ENCODE assay signal across 8 cellular contexts in the genomic region with DNA sequence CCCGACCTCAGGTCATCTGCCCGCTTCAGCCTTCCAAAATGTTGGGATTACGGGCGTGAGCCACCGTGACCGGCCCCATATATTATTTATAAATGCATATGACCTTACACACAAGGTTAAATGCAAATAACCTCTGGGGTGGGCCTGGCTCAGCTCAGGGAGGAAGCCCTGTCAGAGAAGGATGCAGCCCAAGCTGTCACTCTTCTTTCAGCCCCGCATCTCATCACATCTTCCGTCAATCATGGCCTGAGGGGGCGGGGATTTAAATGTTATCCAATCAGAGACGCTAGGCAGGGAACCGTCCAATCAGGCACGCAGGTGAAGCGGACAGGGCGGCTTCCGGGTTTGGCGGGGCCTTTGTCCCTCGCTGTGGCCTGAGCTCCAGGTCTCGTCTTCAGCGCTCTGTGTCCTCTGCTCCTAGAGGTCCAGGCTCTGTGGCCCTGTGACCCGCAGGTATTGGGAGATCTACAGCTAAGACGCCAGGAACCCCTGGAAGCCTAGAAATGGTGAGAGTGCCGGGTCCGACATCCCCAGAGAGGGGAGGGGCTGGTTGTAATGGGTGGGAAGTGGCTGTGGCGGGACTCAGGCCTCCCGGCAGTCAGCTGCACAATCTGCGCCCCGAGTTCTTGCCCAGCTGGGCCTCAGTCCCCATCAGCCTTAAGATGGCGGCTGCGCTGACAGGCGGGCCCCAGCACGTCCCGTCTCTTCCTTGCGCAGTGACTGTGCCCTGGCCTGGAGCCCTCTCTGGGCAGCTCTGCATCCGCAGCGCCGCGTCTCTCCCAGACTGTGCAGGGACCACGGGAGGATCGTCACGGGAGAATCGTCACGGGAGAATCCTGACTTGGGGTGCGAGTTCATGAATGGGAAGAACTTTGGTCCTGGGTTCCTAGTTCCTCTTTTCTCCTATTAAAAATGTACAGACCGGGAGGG. TPM values are rescaled to one million over a fixed set of nuclear protein-coding genes. Genes with fewer than 3 reads are reported as not detected.
A peak's percentile ranks its signal among the peaks of the same experiment; 100 is the strongest.
DNase-seq lines count a peak whose midpoint lies in the region; FAIRE-seq and TF ChIP-seq lines count a peak whose summit lies in the region.

Gene ZNF430 (plus strand): TSS at position 360 of the 930 bp plus-strand sequence. CDS start 144 bp downstream, at position 504.

- no peak within 1 kb of the TSS for H3K14ac ChIP-seq in H1 (ENCODE audit: insufficient read length)
- H3K14ac ChIP-seq in mesenchymal stem cell (ENCODE audit: low read length in 2 of 2): peak within 1 kb of the TSS in 1 of 2 experiments; percentile 91

- H3K23me2 ChIP-seq in H1 (ENCODE audit: low read depth, low read length): no peaks in the 10 kb centered on the region

- H3K4me3 ChIP-seq in H1 (ENCODE audit: extremely low read depth in 1 of 4, insufficient read depth in 2 of 4, low read depth in 3 of 4, low read length in 4 of 4): peak within 1 kb of the TSS; percentile 59 to 96 (median 90)
- peak within 1 kb of the TSS; percentile 91 to 94 for H3K4me3 ChIP-seq in mesenchymal stem cell (ENCODE audit: insufficient read depth in 1 of 2, low read depth in 1 of 2, low read length in 2 of 2)

- POLR2A ChIA-PET in H1 (lab: Charles Lee; ENCODE audit: partially characterized antibody): interaction anchor here (0.7 to 2.0 kb wide), 7 partner anchors 11 to 761 kb away, joined by 3 to 13 read pairs (median 4); partner anchors contain the start of genes ZNF626, ZNF66 and ZNF714

- no peaks in the 10 kb centered on the region for H3K9me3 ChIP-seq in H1 (ENCODE audit: insufficient read depth in 2 of 2, low read depth in 1 of 2, low read length in 1 of 2)
- no peaks in the 10 kb centered on the region for H3K9me3 ChIP-seq in mesenchymal stem cell (ENCODE audit: control insufficient read depth, low read length)

- peak within 1 kb of the TSS; percentile 5 for H4K5ac ChIP-seq in H1 (ENCODE audit: insufficient read length, low read depth, low read length)

- no peak within 1 kb of the TSS for H2AK5ac ChIP-seq in H1 (ENCODE audit: low read depth, low read length)
- H2AK5ac ChIP-seq in mesenchymal stem cell (ENCODE audit: low read length, severe bottlenecking): no peak within 1 kb of the TSS

- peaks cover 0 to 16% (median 5%) of the 10 kb centered on the region in 4 experiments; a peak in 4 of 8 replicates for H3K36me3 ChIP-seq in H1 (ENCODE audit: control insufficient read depth in 2 of 4, insufficient read depth in 4 of 4, low read length in 3 of 4)
- peaks cover 8 to 10% of the 10 kb centered on the region in 2 experiments for H3K36me3 ChIP-seq in mesenchymal stem cell (ENCODE audit: control insufficient read depth in 1 of 2, insufficient read depth in 2 of 2, low read depth in 1 of 2, low read length in 2 of 2)

- CTCF ChIA-PET in H1 (lab: Charles Lee; ENCODE audit: partially characterized antibody): interaction anchor here (0.9 kb wide), 1 partner anchor 462 kb away, joined by 3 read pairs; no protein-coding TSS in a partner anchor

- H3K56ac ChIP-seq in H1 (replicated peaks; ENCODE audit: insufficient read length, low read depth, low read length): peak within 1 kb of the TSS; percentile 53

- H3K4me2 ChIP-seq in H1 (ENCODE audit: insufficient read depth in 1 of 2, low read depth in 2 of 2, low read length in 2 of 2): peak within 1 kb of the TSS; percentile 46 to 70
- peak within 1 kb of the TSS; percentile 70 for H3K4me2 ChIP-seq in mesenchymal stem cell (ENCODE audit: low read length, poor library complexity, severe bottlenecking)

- H3K27me3 ChIP-seq in H1 (replicated peaks in 1 of 4; ENCODE audit: control insufficient read depth in 3 of 4, extremely low read depth in 1 of 4, insufficient read depth in 3 of 4, low read length in 3 of 4): no peaks in the 10 kb centered on the region
- no peaks in the 10 kb centered on the region for H3K27me3 ChIP-seq in mesenchymal stem cell (ENCODE audit: control insufficient read depth in 1 of 2, insufficient read depth in 1 of 2, low read length in 2 of 2)

- TF ChIP-seq CTCF in GM20000 (IDR thresholded peaks at IDR 0.05; ENCODE audit: extremely low read depth, missing control alignments) (no peak), H1 (IDR thresholded peaks at IDR 0.05; ENCODE audit: control extremely low read depth in 1 of 3, insufficient read depth in 1 of 3, low read depth in 1 of 3, low read length in 3 of 3) (no peak)

- FAIRE-seq in H1 (lab: Jason Lieb, UNC): peak; percentile 82

- no peak for TF ChIP-seq EP300 in H1 (IDR thresholded peaks at IDR 0.05; ENCODE audit: borderline replicate concordance in 1 of 2, low read depth in 2 of 2, low read length in 2 of 2)

- DNase-seq in CMK (ENCODE audit: low read depth) (peak; percentile 82), GM20000 (ENCODE audit: low spot score) (peak; percentile 84), HT1080 (ENCODE audit: low read depth) (peak; percentile 89), NOMO-1 treated with DMSO at 0.1 percent for 48 hours (lab: John Stamatoyannopoulos, UW; ENCODE audit: unreplicated experiment) (peak; percentile 98), H1 (ENCODE audit: low read depth in 1 of 2, low spot score in 2 of 2) (peak; percentile 91 to 95), mesenchymal stem cell (peak; percentile 95)
- DNase-seq in activated CD8-positive, alpha-beta memory T cell treated with anti-CD3 and anti-CD28 coated beads for 4 hours (ENCODE audit: low read depth in 2 of 2): peak; percentile 85 to 92
- peak; percentile 76 for DNase-seq in stimulated activated CD8-positive, alpha-beta memory T cell treated with anti-CD3 and anti-CD28 coated beads, Interleukin-12 subunit alpha, Interleukin-12 subunit beta, amount 100 ng/mL, for 4 hours (ENCODE audit: low read depth)

- peak within 1 kb of the TSS; percentile 86; the same call in 1 of the 2 replicates for H4K8ac ChIP-seq in H1 (ENCODE audit: extremely low read depth, insufficient read depth, low read length)
- peak within 1 kb of the TSS; percentile 62 for H4K8ac ChIP-seq in mesenchymal stem cell (ENCODE audit: low read length)

- TF ChIP-seq RAD21 in H1 (IDR thresholded peaks at IDR 0.05 in 1 of 2, conservative IDR thresholded peaks at IDR 0.05 in 1 of 2; ENCODE audit: low read depth in 2 of 2, low read length in 2 of 2): no peak

- peaks cover 0 to 24% of the 10 kb centered on the region in 2 experiments; a peak in 2 of 4 replicates for H3K79me2 ChIP-seq in H1 (ENCODE audit: control insufficient read depth in 1 of 2, insufficient read depth in 2 of 2, low read length in 2 of 2)

- no peak within 1 kb of the TSS for H2BK12ac ChIP-seq in H1 (ENCODE audit: low read depth, low read length)
- no peak within 1 kb of the TSS for H2BK12ac ChIP-seq in mesenchymal stem cell (ENCODE audit: low read length in 2 of 2)

- no peaks in the 10 kb centered on the region for H3K79me1 ChIP-seq in H1 (ENCODE audit: low read depth, low read length)
- peaks cover 11% of the 10 kb centered on the region for H3K79me1 ChIP-seq in mesenchymal stem cell (replicated peaks; ENCODE audit: low read length, poor library complexity, severe bottlenecking)

- H3K18ac ChIP-seq in H1 (ENCODE audit: extremely low read depth, low read length): no peak within 1 kb of the TSS; the same call in none of the 2 replicates
- H3K18ac ChIP-seq in mesenchymal stem cell (ENCODE audit: low read depth in 1 of 2, low read length in 2 of 2): peak within 1 kb of the TSS; percentile 8 to 73

- H3K9ac ChIP-seq in H1 (replicated peaks in 1 of 4; ENCODE audit: extremely low read depth in 1 of 4, low read depth in 3 of 4, low read length in 3 of 4) (peak within 1 kb of the TSS; percentile 68 to 78 (median 75)), mesenchymal stem cell (ENCODE audit: low read length) (peak within 1 kb of the TSS; percentile 97)

- H3K23ac ChIP-seq in H1 (ENCODE audit: insufficient read length): no peak within 1 kb of the TSS
- H3K23ac ChIP-seq in mesenchymal stem cell (ENCODE audit: low read length in 2 of 2): no peak within 1 kb of the TSS

- H3K4ac ChIP-seq in H1 (replicated peaks; ENCODE audit: insufficient read length, low read depth, low read length): no peak within 1 kb of the TSS
- H3K4ac ChIP-seq in mesenchymal stem cell (ENCODE audit: low read depth in 1 of 2, low read length in 2 of 2): peak within 1 kb of the TSS in 1 of 2 experiments; percentile 75

- no peak within 1 kb of the TSS for H2BK20ac ChIP-seq in H1 (ENCODE audit: low read length)

- H3K4me1 ChIP-seq in H1 (replicated peaks in 1 of 4; ENCODE audit: control insufficient read depth in 3 of 4, insufficient read depth in 4 of 4, low read length in 3 of 4) (peaks cover 0 to 2% (median 0%) of the 10 kb centered on the region in 4 experiments; a peak in 1 of 7 replicates), mesenchymal stem cell (ENCODE audit: control insufficient read depth, insufficient read depth, low read depth, low read length) (peaks cover 4% of the 10 kb centered on the region)

- H4K91ac ChIP-seq in H1 (replicated peaks; ENCODE audit: insufficient read length, low read length) (no peak within 1 kb of the TSS), mesenchymal stem cell (ENCODE audit: low read length) (peak within 1 kb of the TSS; percentile 70)

- H3K27ac ChIP-seq in H1 (ENCODE audit: low read depth, low read length) (peak within 1 kb of the TSS; percentile 71), mesenchymal stem cell (ENCODE audit: low read length, poor library complexity, severe bottlenecking) (peak within 1 kb of the TSS; percentile 34)

- peak in 1 of 2 experiments; percentile 87; a peak in 2 of 3 replicates for TF ChIP-seq POLR2A in H1 (IDR thresholded peaks at IDR 0.05; ENCODE audit: control extremely low read depth in 1 of 2, low read depth in 2 of 2, low read length in 2 of 2)

- H2BK5ac ChIP-seq in H1 (ENCODE audit: low read depth, low read length) (peak within 1 kb of the TSS; percentile 91), mesenchymal stem cell (ENCODE audit: low read depth, low read length, poor library complexity, severe bottlenecking) (no peak within 1 kb of the TSS)

- H2BK15ac ChIP-seq in H1 (ENCODE audit: low read length): no peak within 1 kb of the TSS
- no peak within 1 kb of the TSS for H2BK15ac ChIP-seq in mesenchymal stem cell (ENCODE audit: low read depth, poor library complexity, severe bottlenecking)

- no peak within 1 kb of the TSS for H2BK120ac ChIP-seq in H1 (replicated peaks; ENCODE audit: low read depth, low read length)
- no peak within 1 kb of the TSS for H2BK120ac ChIP-seq in mesenchymal stem cell (ENCODE audit: low read depth, low read length)

- H2AFZ ChIP-seq in H1 (ENCODE audit: low read length) (peak within 1 kb of the TSS; percentile 74; the same call in 1 of the 2 replicates), mesenchymal stem cell (ENCODE audit: low read depth, low read length) (peak within 1 kb of the TSS; percentile 95)

- H4K20me1 ChIP-seq in H1 (replicated peaks in 1 of 2; ENCODE audit: control insufficient read depth in 1 of 2, insufficient read depth in 2 of 2, low read length in 2 of 2): no peaks in the 10 kb centered on the region

- WGBS in H1 (ENCODE audit: extremely low coverage in 1 of 2, insufficient coverage in 1 of 2, insufficient read length in 1 of 2, insufficient replicate concordance in 2 of 2, low coverage in 1 of 2, low lambda C conversion rate in 2 of 2, missing lambda C conversion rate in 1 of 2), 2 experiments: 9% methylated on average over 44 of the region's 44 CpGs; no CpG with 5 or more reads in 1 of the 2 experiments
- whole genome bisulfite sequencing in mesenchymal stem cell: 4% methylated on average over 38 of the region's 44 CpGs

RNA-seq across cellular contexts. Expression of gene ZNF430, which starts in this region (rescaled TPM):
- 2.9 and 5.3 TPM in 2 replicates for total RNA-seq in HT1080 (2014; rRNA removed; shearing (Covaris generic))
- polyA plus RNA-seq in HT1080 (2015; cell fraction: cytosol; rRNA removed): 2.4 and 3.8 TPM in 2 replicates
- 5.5 and 7.3 TPM in 2 replicates for polyA plus RNA-seq in HT1080 (2015; cell fraction: nucleus; rRNA removed)
- total RNA-seq in H1 (2021; fragmentation: NEBNext Ultra II Directional; extraction: Animal tissue kit (Norgen Biotek cat#: 25700)): 10.1 and 16.1 TPM in 2 replicates
- 4.1 and 5.1 TPM in 2 replicates for polyA plus RNA-seq in H1 (2011; rRNA removed)
- polyA plus RNA-seq in H1 (2011; cell fraction: cytosol; rRNA removed): 7.1 TPM
- 5.2 TPM for polyA plus RNA-seq in H1 (2011; cell fraction: nucleus; rRNA removed)
- 5.4 to 8.0 TPM (median 6.4 TPM) in 4 replicates for polyA plus RNA-seq in H1 (2012, experiment 1 of 2)
- 0.30 TPM for polyA plus RNA-seq in H1 (2012, experiment 2 of 2)
- polyA plus RNA-seq in H1 (2013, experiment 1 of 2): 10.9 TPM
- 10.5 TPM for polyA plus RNA-seq in H1 (2013, experiment 2 of 2)
- 13.0 and 15.9 TPM in 2 replicates for polyA minus RNA-seq in H1 (2011; rRNA and poly(A)+ RNA removed)
- polyA minus RNA-seq in H1 (2011; cell fraction: cytosol; rRNA and poly(A)+ RNA removed): 9.0 TPM
- polyA minus RNA-seq in H1 (2011; cell fraction: nucleus; rRNA and poly(A)+ RNA removed): 33.6 TPM
- polyA plus RNA-seq in mesenchymal stem cell (2013, experiment 1 of 2): 5.8 TPM
- 6.3 TPM for polyA plus RNA-seq in mesenchymal stem cell (2013, experiment 2 of 2)

Comparison
In these comparisons a context has a peak if more than half of its experiments do, and no peak if none do; other contexts are left out.
1. Peak in every context shown above with its lines: DNase-seq, H3K4me3 ChIP-seq and H3K27ac ChIP-seq.